Comparison of ENCODE assay signal across 5 cellular contexts in the genomic region with DNA sequence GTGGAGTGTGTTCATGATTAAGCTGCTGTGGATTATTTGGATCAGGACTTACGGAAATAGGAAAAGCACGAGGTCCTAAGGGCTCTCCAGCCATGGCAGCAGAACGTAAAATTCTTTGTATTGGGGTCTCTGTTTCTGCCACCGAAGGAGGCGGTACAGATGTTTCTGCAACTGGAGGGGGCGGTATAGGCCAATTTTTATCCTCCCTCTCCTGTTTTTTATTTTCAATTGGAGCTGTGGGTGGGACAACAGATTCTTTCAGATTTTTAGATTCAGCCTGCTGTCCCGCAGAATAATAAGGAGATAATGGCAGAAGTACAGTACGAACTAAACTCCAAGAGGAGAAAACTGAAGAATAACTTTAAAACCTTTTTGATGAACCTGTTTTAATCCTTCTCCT. TPM values are rescaled to one million over a fixed set of nuclear protein-coding genes. Genes with fewer than 3 reads are reported as not detected.
"Had no signal": no experiment of that assay in that cellular context is flagged by ENCODE, and none has a peak within 500 bp of the region (broad histone marks: within the 10 kb centered on the region; RNA-seq: fewer than 3 reads in every experiment).

No MANE protein-coding gene starts in this region.

RNA-seq across cellular contexts. Expression of gene XCR1, which starts 26.0 kb away (rescaled TPM):
- total RNA-seq: chondrocyte, dermis microvascular lymphatic vessel endothelial cell, glomerular endothelial cell, kidney epithelial cell, mammary epithelial cell had no signal
- polyA plus RNA-seq: mammary epithelial cell had no signal
